In the genomic region with DNA sequence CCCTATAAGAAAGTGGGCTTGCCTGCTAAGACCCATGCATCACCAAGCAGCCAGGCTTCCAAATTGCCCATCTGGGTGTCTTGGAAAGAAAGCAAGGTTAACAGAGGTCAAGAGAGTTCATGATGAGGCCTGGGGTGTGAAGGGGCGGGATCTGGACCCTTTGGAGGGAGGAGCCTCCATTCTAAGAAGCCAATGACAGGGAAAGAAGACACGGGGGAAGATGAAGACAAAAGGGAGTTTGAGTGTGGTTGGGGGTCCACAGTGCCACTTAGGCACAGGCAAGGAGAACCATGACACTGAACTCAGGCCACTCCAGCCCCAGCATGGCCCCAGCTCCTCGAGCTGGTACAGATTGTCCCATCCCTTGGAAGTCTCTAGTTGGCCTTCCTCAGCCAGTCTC, we compare ENCODE assay signal across 23 cellular contexts.
"Had no signal": no experiment of that assay in that cellular context is flagged by ENCODE, and none has a peak within 500 bp of the region (broad histone marks: within the 10 kb centered on the region; RNA-seq: fewer than 3 reads in every experiment).

No MANE protein-coding gene starts in this region.

- ATAC-seq: effector memory CD8-positive, alpha-beta T cell; esophagus mucosa; foreskin keratinocyte; gastroesophageal sphincter; heart left ventricle; left lung; left ventricle myocardium superior; lower lobe of right lung had no signal

- DNase-seq: colonic mucosa; cortex of kidney; effector CD8-positive, alpha-beta T cell; effector memory CD8-positive, alpha-beta T cell; endodermal cell; erythroblast; foreskin keratinocyte; heart left ventricle; hypothalamus; immature natural killer cell; islet precursor cell; kidney; kidney glomerular epithelial cell; left lung; left ventricle myocardium superior; lower lobe of right lung; mesenchymal stem cell; midbrain had no signal

- H3K4me2 ChIP-seq: hepatocyte had no signal

- H3K27me3 Mint-ChIP-seq: dendritic cell treated with granulocyte-macrophage colony-stimulating factor and Interleukin-4, amounts not matched to agents 40 ng/mL and 50 ng/mL, for 4 days had no signal

- H3K36me3 Mint-ChIP-seq: immature natural killer cell had no signal

- H3K4me1 ChIP-seq: colonic mucosa, foreskin keratinocyte, gastroesophageal sphincter, heart left ventricle, left lung, lower lobe of right lung had no signal

- H3K4me3 Mint-ChIP-seq: dendritic cell treated with granulocyte-macrophage colony-stimulating factor and Interleukin-4, amounts not matched to agents 40 ng/mL and 50 ng/mL, for 4 days; effector memory CD8-positive, alpha-beta T cell; endodermal cell; immature natural killer cell had no signal

- H3K4me1 Mint-ChIP-seq: endodermal cell, immature natural killer cell had no signal

- H3K27ac Mint-ChIP-seq: dendritic cell treated with granulocyte-macrophage colony-stimulating factor and Interleukin-4, amounts not matched to agents 40 ng/mL and 50 ng/mL, for 4 days; effector memory CD8-positive, alpha-beta T cell; endodermal cell; immature natural killer cell had no signal

- H3K9me3 Mint-ChIP-seq: endodermal cell had no signal

- H3K27me3 ChIP-seq: colonic mucosa, foreskin keratinocyte, gastroesophageal sphincter, hepatocyte, left lung had no signal

- H3K27ac ChIP-seq: colonic mucosa, epithelial cell of prostate, foreskin keratinocyte, gastroesophageal sphincter, heart left ventricle, hepatocyte, left lung, lower lobe of right lung had no signal

- H3K9me3 ChIP-seq: colonic mucosa had no signal

- H2AFZ ChIP-seq: hepatocyte had no signal

- H3K4me3 ChIP-seq: colonic mucosa, gastroesophageal sphincter, heart left ventricle, hepatocyte, left lung, lower lobe of right lung had no signal

- H3K36me3 ChIP-seq: colonic mucosa, gastroesophageal sphincter, heart left ventricle, left lung, lower lobe of right lung had no signal
